1 cellular context compared by ENCODE assay signal in genomic region chr1:225737866-225738265, GRCh38.
TF ChIP-seq lines count a peak whose summit lies in the region.

No MANE protein-coding gene starts in this region.

TF ChIP-seq in IMR-90, 13 proteins besides CTCF, POLR2A, EP300 and RAD21 (continued from another document):
- TF ChIP-seq CEBPB (IDR thresholded peaks at IDR 0.05; ENCODE audit: low read depth, low read length) (no peak), FOS (IDR thresholded peaks at IDR 0.05; ENCODE audit: low read depth, low read length) (no peak), USF2 (IDR thresholded peaks at IDR 0.05; ENCODE audit: low read depth, low read length) (no peak), MXI1 (IDR thresholded peaks at IDR 0.05; ENCODE audit: borderline replicate concordance, low read depth, low read length) (no peak), SMC3 (IDR thresholded peaks at IDR 0.05; ENCODE audit: low read depth, low read length) (no peak), ELK1 (IDR thresholded peaks at IDR 0.05; ENCODE audit: borderline replicate concordance, low read depth, low read length) (no peak), MAFK (IDR thresholded peaks at IDR 0.05; ENCODE audit: low read depth, low read length) (no peak)
